ENCODE assay signal across 20 cellular contexts in genomic region chr17:71440513-71440912, GRCh38.
DNase-seq lines count a peak whose midpoint lies in the region; ATAC-seq and TF ChIP-seq lines count a peak whose summit lies in the region.
"Had no signal": no experiment of that assay in that cellular context is flagged by ENCODE, and none has a peak within 500 bp of the region (broad histone marks: within the 10 kb centered on the region; RNA-seq: fewer than 3 reads in every experiment).

No MANE protein-coding gene starts in this region.

- no peaks in the 10 kb centered on the region for H3K9me3 Mint-ChIP-seq in progenitor cell of endocrine pancreas (ENCODE audit: low read depth)
- H3K9me3 Mint-ChIP-seq: neural progenitor cell had no signal

- peak overlapping the region; percentile 53 for H3K27ac Mint-ChIP-seq in progenitor cell of endocrine pancreas
- H3K27ac Mint-ChIP-seq: activated CD4-positive, alpha-beta T cell treated with anti-CD3 and anti-CD28 coated beads, Interleukin-2, amount 10 ng/mL, durations not matched to agents 7 days and 5 days; IgD-negative memory B cell; neural progenitor cell; T-cell had no signal

- DNase-seq in EH (ENCODE audit: low read depth) (peak; percentile 56), M059J (ENCODE audit: low read depth) (peak; percentile 62), fibroblast of villous mesenchyme (ENCODE audit: low read depth) (peak; percentile 45), progenitor cell of endocrine pancreas (ENCODE audit: low spot score, unreplicated experiment) (no peak), NCI-H2107 treated with DMSO at 0.1 percent for 48 hours (lab: John Stamatoyannopoulos, UW; ENCODE audit: unreplicated experiment) (no peak), omental fat pad (ENCODE audit: low spot score) (no peak), SHP77 (lab: John Stamatoyannopoulos, UW) (no peak)
- no peak for DNase-seq in stimulated activated CD4-positive, alpha-beta T cell treated with anti-CD3 and anti-CD28 coated beads, Interleukin-4, amount 100 ng/mL, for 24 hours
- DNase-seq: activated CD4-positive, alpha-beta T cell treated with anti-CD3 and anti-CD28 coated beads, Interleukin-2, amount 10 ng/mL, durations not matched to agents 7 days and 5 days; activated CD8-positive, alpha-beta memory T cell treated with anti-CD3 and anti-CD28 coated beads, Interleukin-2, amount 50 U/mL, for 4 hours; activated effector memory CD4-positive, alpha-beta T cell treated with anti-CD3 and anti-CD28 coated beads, Interleukin-2, amount 50 U/mL, for 16 hours; NCI-H187; NCI-H446; retina; RPMI8226; stimulated activated CD4-positive, alpha-beta T cell treated with anti-CD3 and anti-CD28 coated beads, Interleukin-12 subunit alpha, Interleukin-12 subunit beta, amount 100 ng/mL, for 4 hours; T-cell had no signal

- no peak for TF ChIP-seq CTCF in fibroblast of villous mesenchyme (IDR thresholded peaks at IDR 0.05; ENCODE audit: insufficient read depth, low read depth, low read length)
- no peak for TF ChIP-seq CTCF in progenitor cell of endocrine pancreas (IDR thresholded peaks at IDR 0.05; ENCODE audit: unreplicated experiment)
- TF ChIP-seq CTCF in omental fat pad (IDR thresholded peaks at IDR 0.05), result no peak

- no peak for ATAC-seq in omental fat pad (ENCODE audit: low FRiP score)
- ATAC-seq: gastroesophageal sphincter, T-cell had no signal

- no peaks in the 10 kb centered on the region for H3K36me3 Mint-ChIP-seq in progenitor cell of endocrine pancreas (ENCODE audit: insufficient read depth)
- H3K36me3 Mint-ChIP-seq: IgD-negative memory B cell, neural progenitor cell, T-cell had no signal

- H3K27me3 Mint-ChIP-seq in progenitor cell of endocrine pancreas, result no peaks in the 10 kb centered on the region
- H3K27me3 Mint-ChIP-seq: activated CD4-positive, alpha-beta T cell treated with anti-CD3 and anti-CD28 coated beads, Interleukin-2, amount 10 ng/mL, durations not matched to agents 7 days and 5 days; IgD-negative memory B cell had no signal

- no peak overlapping the region for H3K4me3 ChIP-seq in fibroblast of villous mesenchyme (ENCODE audit: low read depth, low read length)
- H3K4me3 ChIP-seq: gastroesophageal sphincter, neural progenitor cell had no signal

- H3K4me3 Mint-ChIP-seq in progenitor cell of endocrine pancreas (ENCODE audit: low read depth), result no peak overlapping the region
- H3K4me3 Mint-ChIP-seq: activated CD4-positive, alpha-beta T cell treated with anti-CD3 and anti-CD28 coated beads, Interleukin-2, amount 10 ng/mL, durations not matched to agents 7 days and 5 days; IgD-negative memory B cell; neural progenitor cell; T-cell had no signal

- H3K4me1 Mint-ChIP-seq in progenitor cell of endocrine pancreas (ENCODE audit: low read depth), result no peaks in the 10 kb centered on the region
- H3K4me1 Mint-ChIP-seq: activated CD4-positive, alpha-beta T cell treated with anti-CD3 and anti-CD28 coated beads, Interleukin-2, amount 10 ng/mL, durations not matched to agents 7 days and 5 days; IgD-negative memory B cell; T-cell had no signal

Comparison
In these comparisons a context has a peak if more than half of its experiments do, and no peak if none do; other contexts are left out.
1. DNase-seq: peak in EH (single experiment), M059J (single experiment) and fibroblast of villous mesenchyme (single experiment); none in progenitor cell of endocrine pancreas (single experiment), NCI-H2107 treated with DMSO at 0.1 percent for 48 hours (single experiment), stimulated activated CD4-positive, alpha-beta T cell treated with anti-CD3 and anti-CD28 coated beads, Interleukin-4, amount 100 ng/mL, for 24 hours (single experiment), omental fat pad (single experiment) and SHP77 (0 of 2).